ENCODE assay signal across 36 cellular contexts in the genomic region with DNA sequence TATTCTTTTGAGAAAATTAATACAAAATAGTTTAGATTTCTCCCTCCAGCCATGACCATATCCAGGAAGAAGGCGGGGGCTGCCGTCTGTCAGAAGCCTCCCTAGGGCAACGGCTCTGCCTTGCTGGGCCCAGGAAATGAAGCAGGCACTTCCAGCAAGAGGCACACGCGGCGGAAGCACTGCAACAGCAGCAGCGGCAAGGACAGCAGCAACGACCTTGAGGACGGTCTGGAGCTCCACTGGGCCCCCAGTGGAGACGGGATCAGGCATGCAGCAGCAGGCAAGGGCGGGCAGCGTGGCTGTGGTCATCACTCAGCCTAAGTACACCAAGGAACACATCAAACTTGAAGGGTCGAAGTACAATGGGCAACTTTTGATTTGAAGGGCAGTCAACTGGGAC.
"Had no signal": no experiment of that assay in that cellular context is flagged by ENCODE, and none has a peak within 500 bp of the region (broad histone marks: within the 10 kb centered on the region; RNA-seq: fewer than 3 reads in every experiment).

No MANE protein-coding gene starts in this region.

- H3K27ac ChIP-seq: brain microvascular endothelial cell, PC-9, RWPE1, VCaP had no signal

- DNase-seq: activated CD4-positive, alpha-beta memory T cell treated with anti-CD3 and anti-CD28 coated beads, Interleukin-2, amount 10 ng/mL, durations not matched to agents 7 days and 5 days; activated CD4-positive, alpha-beta T cell treated with anti-CD3 and anti-CD28 coated beads for 1 hour; activated CD4-positive, alpha-beta T cell treated with anti-CD3 and anti-CD28 coated beads for 48 hours; activated CD4-positive, CD25-positive, alpha-beta regulatory T cell; activated effector memory CD4-positive, alpha-beta T cell treated with anti-CD3 and anti-CD28 coated beads, Interleukin-2, amount 50 U/mL, for 16 hours; activated naive CD4-positive, alpha-beta T cell; activated naive CD4-positive, alpha-beta T cell treated with anti-CD3 and anti-CD28 coated beads, Interleukin-2, amount 50 U/mL, for 16 hours; activated naive CD8-positive, alpha-beta T cell treated with anti-CD3 and anti-CD28 coated beads for 36 hours; activated T-cell treated with anti-CD3 and anti-CD28 coated beads, Interleukin-2, amount 50 U/mL, for 1 hour; activated T-cell treated with anti-CD3 and anti-CD28 coated beads, Interleukin-2, amount 50 U/mL, for 72 hours; amniotic stem cell; aorta; brain microvascular endothelial cell; central memory CD4-positive, alpha-beta T cell; Kasumi-1; KG1; MG63; NCI-H1092; NCI-H1436 treated with DMSO at 0.1 percent for 48 hours; NCI-H1694 treated with DMSO at 0.1 percent for 48 hours; NCI-H2029; NCI-H2107; NCI-H2171; NCI-H510A; NCI-H526; NCI-H82; PC-9; SIG-M5; T-cell; T-helper 17 cell had no signal

- H2AFZ ChIP-seq: PC-9 had no signal

- H3K4me3 Mint-ChIP-seq: activated CD4-positive, alpha-beta memory T cell treated with anti-CD3 and anti-CD28 coated beads, Interleukin-2, amount 10 ng/mL, durations not matched to agents 7 days and 5 days; activated naive CD8-positive, alpha-beta T cell treated with anti-CD3 and anti-CD28 coated beads for 36 hours; activated T-cell treated with anti-CD3 and anti-CD28 coated beads, Interleukin-2, amount 50 U/mL, for 72 hours; activated T-helper 17 cell treated with anti-CD3 and anti-CD28 coated beads, Interleukin-2, amount 50 U/mL, for 72 hours; T-cell; T-helper 17 cell had no signal

- H3K9me3 ChIP-seq: MG63 had no signal

- H3K27ac Mint-ChIP-seq: activated CD4-positive, alpha-beta memory T cell treated with anti-CD3 and anti-CD28 coated beads, Interleukin-2, amount 10 ng/mL, durations not matched to agents 7 days and 5 days; activated naive CD8-positive, alpha-beta T cell treated with anti-CD3 and anti-CD28 coated beads for 36 hours; activated T-cell treated with anti-CD3 and anti-CD28 coated beads, Interleukin-2, amount 50 U/mL, for 72 hours; activated T-helper 17 cell treated with anti-CD3 and anti-CD28 coated beads, Interleukin-2, amount 50 U/mL, for 72 hours; T-cell; T-helper 17 cell had no signal

- H3K36me3 Mint-ChIP-seq: activated naive CD8-positive, alpha-beta T cell treated with anti-CD3 and anti-CD28 coated beads for 36 hours; T-cell had no signal

- H3K4me3 ChIP-seq: MG63, PC-9 had no signal

- H3K4me1 Mint-ChIP-seq: activated CD4-positive, alpha-beta memory T cell treated with anti-CD3 and anti-CD28 coated beads, Interleukin-2, amount 10 ng/mL, durations not matched to agents 7 days and 5 days; activated naive CD8-positive, alpha-beta T cell treated with anti-CD3 and anti-CD28 coated beads for 36 hours; activated T-helper 17 cell treated with anti-CD3 and anti-CD28 coated beads, Interleukin-2, amount 50 U/mL, for 72 hours; T-cell; T-helper 17 cell had no signal

- H3K27me3 ChIP-seq: brain microvascular endothelial cell, MG63 had no signal

- H3K27me3 Mint-ChIP-seq: activated CD4-positive, alpha-beta memory T cell treated with anti-CD3 and anti-CD28 coated beads, Interleukin-2, amount 10 ng/mL, durations not matched to agents 7 days and 5 days; activated naive CD8-positive, alpha-beta T cell treated with anti-CD3 and anti-CD28 coated beads for 36 hours; T-cell; T-helper 17 cell had no signal

- H3K4me2 ChIP-seq: PC-9 had no signal

- H3K36me3 ChIP-seq: brain microvascular endothelial cell, MG63 had no signal

- ATAC-seq: activated T-cell treated with anti-CD3 and anti-CD28 coated beads, Interleukin-2, amount 50 U/mL, for 72 hours; activated T-helper 17 cell treated with anti-CD3 and anti-CD28 coated beads, Interleukin-2, amount 50 U/mL, for 72 hours; Right ventricle myocardium inferior; SK-N-SH treated with all-trans-retinoic acid at 6 μM for 48 hours; T-cell; T-helper 17 cell had no signal

- FAIRE-seq: RCC 7860 had no signal
